Comparison of ENCODE assay signal across 8 cellular contexts in the genomic region with DNA sequence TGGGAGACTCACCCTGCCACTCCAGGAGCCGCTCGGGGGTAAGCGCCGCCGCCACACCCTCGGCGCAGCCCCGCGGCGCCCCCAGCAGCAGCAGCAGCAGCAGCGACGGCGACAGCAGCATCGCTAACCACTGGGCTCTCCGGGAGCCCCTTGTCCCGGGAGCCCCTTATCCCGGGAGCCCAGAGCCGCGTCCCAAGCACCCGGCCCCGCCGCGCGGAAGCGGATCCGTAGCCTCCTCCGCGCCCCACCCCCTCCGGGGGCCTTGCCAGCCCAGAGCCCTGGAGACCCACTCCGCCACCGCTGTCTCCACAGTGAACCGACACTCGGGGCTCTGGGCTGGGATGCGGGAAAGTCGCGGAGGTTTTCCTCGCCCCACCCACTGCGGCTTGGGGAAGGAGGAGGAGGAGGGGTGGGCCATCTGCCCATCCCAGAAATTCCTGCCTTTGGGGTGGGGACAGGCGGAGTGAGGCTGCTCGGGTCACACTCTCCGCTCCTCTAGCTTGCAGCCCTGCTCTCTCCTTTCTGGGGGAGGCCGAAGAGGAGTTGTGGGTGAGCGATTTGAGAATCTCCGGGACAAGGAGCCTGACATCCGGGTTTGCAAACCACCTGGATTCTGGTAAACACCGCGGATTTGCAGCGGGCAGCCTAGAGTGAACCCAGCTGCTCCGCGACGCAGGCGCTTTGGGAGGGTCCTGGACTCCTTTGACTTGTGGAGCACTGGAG. TPM values are rescaled to one million over a fixed set of nuclear protein-coding genes. Genes with fewer than 3 reads are reported as not detected.
A peak's percentile ranks its signal among the peaks of the same experiment; 100 is the strongest.
DNase-seq lines count a peak whose midpoint lies in the region; ATAC-seq, FAIRE-seq and TF ChIP-seq lines count a peak whose summit lies in the region.

A gene (minus strand): TSS at position 333 of the 723 bp plus-strand sequence. CDS start 212 bp downstream, at position 121.

- H2BK5ac ChIP-seq in IMR-90 (ENCODE audit: low read depth, low read length, poor library complexity, severe bottlenecking), result no peak within 1 kb of the TSS

- H3K36me3 Mint-ChIP-seq in central memory CD8-positive, alpha-beta T cell (ENCODE audit: insufficient read depth), result no peaks in the 10 kb centered on the region

- H3K79me1 ChIP-seq in IMR-90 (ENCODE audit: low read depth in 1 of 2, low read length in 2 of 2), result no peaks in the 10 kb centered on the region

- H3K27ac Mint-ChIP-seq in central memory CD8-positive, alpha-beta T cell (ENCODE audit: low read depth), result no peak within 1 kb of the TSS

- H3K4me1 Mint-ChIP-seq in central memory CD8-positive, alpha-beta T cell, result peaks cover 7% of the 10 kb centered on the region

- dilution Hi-C loops in IMR-90 (cut with HindIII; ENCODE audit: low sequenced_read_pairs, unreplicated experiment), result no loop called here

- H4K20me1 ChIP-seq in IMR-90 (ENCODE audit: insufficient read depth, low read length), result no peaks in the 10 kb centered on the region

- no TSS peak for BruUV-seq in IMR-90 (replicated peaks; lab: Mats Ljungman, UMichigan)

- TF ChIP-seq RAD21 in IMR-90 (IDR thresholded peaks at IDR 0.05; ENCODE audit: low read length), result no peak

- peak within 1 kb of the TSS; percentile 92 for H2AFZ ChIP-seq in IMR-90 (replicated peaks; ENCODE audit: low read length, poor library complexity)

- H3K27me3 ChIP-seq in AG04450 (ENCODE audit: control insufficient read depth, insufficient read depth, low read length) (peaks cover 36% of the 10 kb centered on the region), IMR-90 (ENCODE audit: control insufficient read depth, insufficient read depth, low read length) (peaks cover 24% of the 10 kb centered on the region)

- TF ChIP-seq POLR2A in IMR-90 (IDR thresholded peaks at IDR 0.05; ENCODE audit: low read depth, low read length), result no peak

- no peak within 1 kb of the TSS for H4K91ac ChIP-seq in IMR-90 (ENCODE audit: insufficient read depth, low read depth, low read length)

- H2AK9ac ChIP-seq in IMR-90 (replicated peaks; ENCODE audit: low read depth, low read length, poor library complexity), result peak within 1 kb of the TSS; percentile 67

- no peak within 1 kb of the TSS for H3K56ac ChIP-seq in IMR-90 (ENCODE audit: extremely low read depth, insufficient read depth, low read length)

- no peak for FAIRE-seq in kidney (lab: Jason Lieb, UNC)

- no peak within 1 kb of the TSS for H2BK15ac ChIP-seq in IMR-90 (ENCODE audit: low read depth, low read length)

- ATAC-seq in IMR-90 (ENCODE audit: low read depth) (peak; percentile 79), HG03108 (IDR thresholded peaks at IDR 0.05; ENCODE audit: unreplicated experiment) (no peak)
- ATAC-seq in central memory CD8-positive, alpha-beta T cell (replicated peaks; ENCODE audit: extremely low read depth, poor library complexity, severe bottlenecking), result no peak

- peak within 1 kb of the TSS; percentile 18; the same call in 1 of the 2 replicates for H3K14ac ChIP-seq in IMR-90 (replicated peaks; ENCODE audit: low read depth, low read length)

- DNase-seq in AG04450 (ENCODE audit: low read depth, low spot score), result no peak
- peak; percentile 12 for DNase-seq in IMR-90
- DNase-seq in central memory CD8-positive, alpha-beta T cell (ENCODE audit: low spot score in 2 of 2), result no peak
- DNase-seq in kidney, result peak; percentile 85
- no peak for DNase-seq in NCI-H1048 (lab: John Stamatoyannopoulos, UW)
- DNase-seq in DMS114 treated with DMSO at 0.1 percent for 48 hours (lab: John Stamatoyannopoulos, UW; ENCODE audit: unreplicated experiment), result no peak

- H2AK5ac ChIP-seq in IMR-90 (ENCODE audit: low read depth, low read length), result no peak within 1 kb of the TSS

- no peaks in the 10 kb centered on the region for H3K4me1 ChIP-seq in IMR-90 (ENCODE audit: control insufficient read depth, insufficient read depth, low read length)
- peaks cover 0 to 2% of the 10 kb centered on the region in 2 donors for H3K4me1 ChIP-seq in kidney (ENCODE audit: control insufficient read depth in 1 of 2, insufficient read depth in 1 of 2, low read depth in 1 of 2, low read length in 2 of 2)

- CTCF ChIA-PET in AG04450 (lab: Charles Lee), result interaction anchor here (1.0 kb wide), 1 partner anchor 942 kb away, joined by 3 read pairs; no protein-coding TSS in a partner anchor
- CTCF ChIA-PET in IMR-90 (lab: Yijun Ruan, JAX), result no interaction called here

- peak within 1 kb of the TSS; percentile 94 for H3K4me2 ChIP-seq in IMR-90 (ENCODE audit: low read depth, low read length)

- peak within 1 kb of the TSS; percentile 68 for H2BK120ac ChIP-seq in IMR-90 (ENCODE audit: low read depth, low read length)

- peak within 1 kb of the TSS; percentile 65 for H3K4me3 ChIP-seq in AG04450 (ENCODE audit: low read depth, low read length)
- peak within 1 kb of the TSS; percentile 59 for H3K4me3 ChIP-seq in IMR-90 (ENCODE audit: insufficient read depth, low read depth, low read length)
- peak within 1 kb of the TSS; percentile 77 to 82 for H3K4me3 ChIP-seq in kidney (ENCODE audit: low read length in 2 of 2)
- peak within 1 kb of the TSS; percentile 49 to 76 (median 61) for H3K4me3 ChIP-seq in skin epidermis

- peak within 1 kb of the TSS; percentile 45 for H3K9ac ChIP-seq in IMR-90 (ENCODE audit: low read depth, low read length)
- peak within 1 kb of the TSS; percentile 43 to 67 for H3K9ac ChIP-seq in kidney (ENCODE audit: low read length in 2 of 2)

- no peaks in the 10 kb centered on the region for H3K9me1 ChIP-seq in IMR-90 (ENCODE audit: insufficient read depth, low read length)

- no peak within 1 kb of the TSS; the same call in 1 of the 2 replicates for H3K18ac ChIP-seq in IMR-90 (ENCODE audit: low read depth, low read length)

- H3K36me3 ChIP-seq in IMR-90 (ENCODE audit: control insufficient read depth, insufficient read depth, low read length) (no peaks in the 10 kb centered on the region), kidney (ENCODE audit: control insufficient read depth in 1 of 2, insufficient read depth in 2 of 2, low read length in 2 of 2) (no peaks in the 10 kb centered on the region)

- POLR2A ChIA-PET in AG04450 (lab: Yijun Ruan, JAX), result no interaction called here
- POLR2A ChIA-PET in IMR-90 (lab: Charles Lee; ENCODE audit: unreplicated experiment), result no interaction called here

- H3K27ac ChIP-seq in AG04450 (ENCODE audit: low read depth, low read length) (no peak within 1 kb of the TSS), IMR-90 (ENCODE audit: insufficient read depth, low read length) (no peak within 1 kb of the TSS; the same call in 1 of the 2 replicates), kidney (ENCODE audit: low read depth in 2 of 2, low read length in 2 of 2) (peak within 1 kb of the TSS; percentile 47 to 49), skin epidermis (peak within 1 kb of the TSS; percentile 25 to 86 (median 76))

- no peaks in the 10 kb centered on the region for H3K9me3 Mint-ChIP-seq in central memory CD8-positive, alpha-beta T cell

- peak within 1 kb of the TSS in 1 of 2 experiments; percentile 52; a peak in 1 of 4 replicates for H4K8ac ChIP-seq in IMR-90 (ENCODE audit: low read depth in 2 of 2, low read length in 2 of 2)

- H3K4me3 Mint-ChIP-seq in central memory CD8-positive, alpha-beta T cell, result peak within 1 kb of the TSS; percentile 29

- TF ChIP-seq CTCF in AG04450 (IDR thresholded peaks at IDR 0.05; ENCODE audit: low read depth, low read length) (no peak), IMR-90 (conservative IDR thresholded peaks at IDR 0.05; ENCODE audit: low read depth, low read length) (no peak), kidney (IDR thresholded peaks at IDR 0.05; ENCODE audit: borderline replicate concordance, extremely low read depth, insufficient read depth) (no peak)

- intact Hi-C loops in IMR-90 (cut with micrococcal nuclease) (no loop called here), kidney (cut with DNase I) (no loop called here)

- H3K9me3 ChIP-seq in AG04450 (ENCODE audit: control insufficient read depth, insufficient read depth, low read length) (no peaks in the 10 kb centered on the region; the same call in 1 of the 2 replicates), IMR-90 (ENCODE audit: control insufficient read depth, insufficient read depth, low read length) (no peaks in the 10 kb centered on the region), kidney (ENCODE audit: control insufficient read depth in 1 of 2, low read length in 2 of 2) (no peaks in the 10 kb centered on the region)

- in situ Hi-C loops in IMR-90 (cut with MboI; ENCODE audit: low sequenced_read_pairs), result no loop called here

- H3K23ac ChIP-seq in IMR-90 (ENCODE audit: low read depth, low read length), result no peak within 1 kb of the TSS

- peaks cover 81% of the 10 kb centered on the region for H3K27me3 Mint-ChIP-seq in central memory CD8-positive, alpha-beta T cell

- peak within 1 kb of the TSS; percentile 45 for H3K4ac ChIP-seq in IMR-90 (ENCODE audit: low read depth, low read length)

- no peak within 1 kb of the TSS for H4K5ac ChIP-seq in IMR-90 (ENCODE audit: low read depth, low read length)

- H2BK20ac ChIP-seq in IMR-90 (ENCODE audit: low read depth, low read length), result no peak within 1 kb of the TSS

- 1% methylated on average over 13 of the region's 52 CpGs; no CpG with 5 or more reads in 1 of the 2 experiments for WGBS in IMR-90 (ENCODE audit: extremely low coverage in 2 of 2, insufficient read length in 1 of 2), 2 experiments

TF ChIP-seq in IMR-90, 13 proteins besides CTCF, POLR2A, EP300 and RAD21 (continues in another document):
- TF ChIP-seq NFE2L2 (IDR thresholded peaks at IDR 0.05; ENCODE audit: low read depth, low read length) (no peak), CEBPB (IDR thresholded peaks at IDR 0.05; ENCODE audit: low read depth, low read length) (no peak), MAZ (IDR thresholded peaks at IDR 0.05; ENCODE audit: borderline replicate concordance, low read depth, low read length) (no peak), MAFK (IDR thresholded peaks at IDR 0.05; ENCODE audit: low read depth, low read length) (no peak), RCOR1 (IDR thresholded peaks at IDR 0.05; ENCODE audit: insufficient replicate concordance, low read length) (no peak)
- TF ChIP-seq, protein P1, sequence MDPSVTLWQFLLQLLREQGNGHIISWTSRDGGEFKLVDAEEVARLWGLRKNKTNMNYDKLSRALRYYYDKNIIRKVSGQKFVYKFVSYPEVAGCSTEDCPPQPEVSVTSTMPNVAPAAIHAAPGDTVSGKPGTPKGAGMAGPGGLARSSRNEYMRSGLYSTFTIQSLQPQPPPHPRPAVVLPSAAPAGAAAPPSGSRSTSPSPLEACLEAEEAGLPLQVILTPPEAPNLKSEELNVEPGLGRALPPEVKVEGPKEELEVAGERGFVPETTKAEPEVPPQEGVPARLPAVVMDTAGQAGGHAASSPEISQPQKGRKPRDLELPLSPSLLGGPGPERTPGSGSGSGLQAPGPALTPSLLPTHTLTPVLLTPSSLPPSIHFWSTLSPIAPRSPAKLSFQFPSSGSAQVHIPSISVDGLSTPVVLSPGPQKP (IDR thresholded peaks at IDR 0.05; ENCODE audit: borderline replicate concordance, low read depth, low read length), result no peak

RNA-seq across cellular contexts. Expression of the gene that starts here (rescaled TPM):
- 1.6 and 2.0 TPM in 2 replicates for polyA plus RNA-seq in AG04450 (2011; rRNA removed)
- polyA minus RNA-seq in AG04450 (2011; rRNA and poly(A)+ RNA removed), result 1.1 and 2.0 TPM in 2 replicates
- 0.28 and 0.54 TPM in 2 replicates for total RNA-seq in IMR-90 (2012; rRNA removed)
- 0.24 and 0.43 TPM in 2 replicates for polyA plus RNA-seq in IMR-90 (2012; rRNA removed)
- polyA plus RNA-seq in IMR-90 (2012; cell fraction: cytosol; rRNA removed), result 0.16 and 0.19 TPM in 2 replicates
- 0.17 and 1.6 TPM in 2 replicates for polyA plus RNA-seq in IMR-90 (2012; cell fraction: nucleus; rRNA removed; ENCODE audit: low replicate concordance)
- 6.6 TPM for total RNA-seq in kidney
- 71.9 TPM for polyA plus RNA-seq in kidney (ENCODE audit: insufficient read depth, low read depth, low replicate concordance)

Comparison
In these comparisons a context has a peak if more than half of its experiments do, and no peak if none do; other contexts are left out.
1. RNA of the gene that starts here (polyA plus RNA-seq): 71.9 TPM in kidney (single experiment); 1.6 to 2.0 TPM in AG04450 and 0.16 to 1.6 TPM in IMR-90; every median in the first group is over 10 times any median in the second.
2. DNase-seq: peak in IMR-90 (single experiment) and kidney (single experiment); none in AG04450 (single experiment), central memory CD8-positive, alpha-beta T cell (0 of 2), NCI-H1048 (single experiment) and DMS114 treated with DMSO at 0.1 percent for 48 hours (single experiment).
3. H3K27ac ChIP-seq: peak in kidney (2 of 2) and skin epidermis (21 of 21); none in AG04450 (single experiment) and IMR-90 (single experiment).
4. Peak in every context shown above with its lines, with median percentiles within 50 percentile points of each other: H3K4me3 ChIP-seq.